In genomic region chr10:27540672-27541071, GRCh38 we compare ENCODE assay signal across 23 cellular contexts. TPM values are rescaled to one million over a fixed set of nuclear protein-coding genes. Genes with fewer than 3 reads are reported as not detected.
DNase-seq lines count a peak whose midpoint lies in the region; ATAC-seq and TF ChIP-seq lines count a peak whose summit lies in the region.
"Had no signal": no experiment of that assay in that cellular context is flagged by ENCODE, and none has a peak within 500 bp of the region (broad histone marks: within the 10 kb centered on the region; RNA-seq: fewer than 3 reads in every experiment).

No MANE protein-coding gene starts in this region.

- H3K9me3 Mint-ChIP-seq in CD8-positive, alpha-beta memory T cell = no peaks in the 10 kb centered on the region
- no peaks in the 10 kb centered on the region for H3K9me3 Mint-ChIP-seq in naive thymus-derived CD8-positive, alpha-beta T cell
- H3K9me3 Mint-ChIP-seq in activated naive CD8-positive, alpha-beta T cell treated with anti-CD3 and anti-CD28 coated beads, Interleukin-2, amount 50 U/mL, for 24 hours = no peaks in the 10 kb centered on the region
- H3K9me3 Mint-ChIP-seq in Caco-2 (ENCODE audit: unreplicated experiment) = no peaks in the 10 kb centered on the region
- H3K9me3 Mint-ChIP-seq: HFFc6 had no signal

- H3K36me3 Mint-ChIP-seq in CD8-positive, alpha-beta memory T cell = peaks cover 8 to 47% (median 10%) of the 10 kb centered on the region in 3 donors
- H3K36me3 Mint-ChIP-seq in T-helper 17 cell (ENCODE audit: low read depth) (no peaks in the 10 kb centered on the region), Caco-2 (ENCODE audit: insufficient read depth, unreplicated experiment) (peaks cover 38% of the 10 kb centered on the region)
- peaks cover 0 to 39% (median 14%) of the 10 kb centered on the region in 3 donors for H3K36me3 Mint-ChIP-seq in naive thymus-derived CD8-positive, alpha-beta T cell
- H3K36me3 Mint-ChIP-seq in activated naive CD8-positive, alpha-beta T cell treated with anti-CD3 and anti-CD28 coated beads, Interleukin-2, amount 50 U/mL, for 24 hours (ENCODE audit: low read depth) = peaks cover 28% of the 10 kb centered on the region

- TF ChIP-seq POLR2A in esophagus squamous epithelium (IDR thresholded peaks at IDR 0.05) = no peak

- H3K36me3 ChIP-seq in CD8-positive, alpha-beta memory T cell (ENCODE audit: insufficient read depth, low read length) = peaks cover 6% of the 10 kb centered on the region
- H3K36me3 ChIP-seq in esophagus squamous epithelium (peaks cover 0 to 73% (median 6%) of the 10 kb centered on the region in 3 donors), Caco-2 (ENCODE audit: control insufficient read depth, insufficient read depth, low read length) (peaks cover 3% of the 10 kb centered on the region; the same call in 1 of the 2 replicates)

- H3K4me1 ChIP-seq in CD8-positive, alpha-beta memory T cell (ENCODE audit: insufficient read depth, low read length) = peaks cover 14% of the 10 kb centered on the region
- H3K4me1 ChIP-seq in esophagus squamous epithelium (peaks cover 0 to 17% (median 0%) of the 10 kb centered on the region in 3 donors), Caco-2 (peaks cover 6% of the 10 kb centered on the region)

- TF ChIP-seq CTCF in epithelial cell of esophagus (IDR thresholded peaks at IDR 0.05; ENCODE audit: insufficient read depth, low read depth, low read length, missing control alignments) (no peak), esophagus squamous epithelium (IDR thresholded peaks at IDR 0.05) (no peak), Caco-2 (IDR thresholded peaks at IDR 0.05; ENCODE audit: insufficient read depth in 1 of 2, low read depth in 1 of 2, low read length in 1 of 2, severe bottlenecking in 1 of 2, unreplicated experiment in 1 of 2) (no peak)

- peak overlapping the region in 1 of 7 donors; percentile 78 for H3K4me3 Mint-ChIP-seq in CD8-positive, alpha-beta memory T cell
- H3K4me3 Mint-ChIP-seq in T-helper 17 cell = no peak overlapping the region
- no peak overlapping the region for H3K4me3 Mint-ChIP-seq in naive thymus-derived CD8-positive, alpha-beta T cell
- no peak overlapping the region for H3K4me3 Mint-ChIP-seq in activated naive CD8-positive, alpha-beta T cell treated with anti-CD3 and anti-CD28 coated beads, Interleukin-2, amount 50 U/mL, for 24 hours
- no peak overlapping the region for H3K4me3 Mint-ChIP-seq in Caco-2 (ENCODE audit: unreplicated experiment)
- H3K4me3 Mint-ChIP-seq: HFFc6 had no signal

- H3K27me3 Mint-ChIP-seq in CD8-positive, alpha-beta memory T cell = no peaks in the 10 kb centered on the region
- H3K27me3 Mint-ChIP-seq in T-helper 17 cell = no peaks in the 10 kb centered on the region
- H3K27me3 Mint-ChIP-seq in naive thymus-derived CD8-positive, alpha-beta T cell = no peaks in the 10 kb centered on the region
- no peaks in the 10 kb centered on the region for H3K27me3 Mint-ChIP-seq in activated naive CD8-positive, alpha-beta T cell treated with anti-CD3 and anti-CD28 coated beads, Interleukin-2, amount 50 U/mL, for 24 hours
- H3K27me3 Mint-ChIP-seq in Caco-2 (ENCODE audit: insufficient read depth, unreplicated experiment) = no peaks in the 10 kb centered on the region

- POLR2A ChIA-PET in CD8-positive, alpha-beta memory T cell (lab: Charles Lee) = interaction anchor here (0.5 kb wide), 1 partner anchor 9 kb away, joined by 3 read pairs; no protein-coding TSS in a partner anchor
- POLR2A ChIA-PET in naive thymus-derived CD8-positive, alpha-beta T cell (lab: Charles Lee) = interaction anchor here (1.8 kb wide), 1 partner anchor 37 kb away, joined by 5 read pairs; the partner anchor contains the start of gene RAB18
- POLR2A ChIA-PET in Caco-2 (lab: Charles Lee) = no interaction called here

- no peaks in the 10 kb centered on the region for H3K27me3 ChIP-seq in CD8-positive, alpha-beta memory T cell (ENCODE audit: insufficient read depth, low read length, poor library complexity, severe bottlenecking)
- H3K27me3 ChIP-seq in esophagus squamous epithelium (no peaks in the 10 kb centered on the region), Caco-2 (replicated peaks; ENCODE audit: control insufficient read depth, insufficient read depth, low read length) (no peaks in the 10 kb centered on the region)

- 40 to 84% methylated on average over 1 of the region's 1 CpG for WGBS in esophagus squamous epithelium, 2 donors

- ATAC-seq in T-helper 17 cell = no peak
- ATAC-seq in naive thymus-derived CD8-positive, alpha-beta T cell = no peak
- ATAC-seq in activated naive CD8-positive, alpha-beta T cell treated with anti-CD3 and anti-CD28 coated beads, Interleukin-2, amount 50 U/mL, for 24 hours = no peak
- ATAC-seq: HepG2 had no signal

- no peak overlapping the region for H3K4me3 ChIP-seq in CD8-positive, alpha-beta memory T cell (ENCODE audit: low read length)
- H3K4me3 ChIP-seq in epithelial cell of esophagus (ENCODE audit: low read length) = no peak overlapping the region
- no peak overlapping the region for H3K4me3 ChIP-seq in esophagus squamous epithelium
- no peak overlapping the region for H3K4me3 ChIP-seq in Caco-2 (ENCODE audit: low read depth, low read length)

- intact Hi-C loops in esophagus squamous epithelium (cut with DNase I) = no loop called here
- intact Hi-C loops in Caco-2 (cut with micrococcal nuclease; ENCODE audit: unreplicated experiment) = loop anchor here (2.0 to 5.0 kb wide), 2 partner anchors 36 to 93 kb away; partner anchors contain the start of gene RAB18

- no peak for DNase-seq in CD8-positive, alpha-beta memory T cell
- DNase-seq in T-helper 17 cell (no peak), epithelial cell of esophagus (ENCODE audit: low read depth) (peak; percentile 68), NOMO-1 treated with dmso at 0.1 percent for 144 hours (lab: John Stamatoyannopoulos, UW; ENCODE audit: unreplicated experiment) (no peak), esophagus squamous epithelium (lab: John Stamatoyannopoulos, UW) (no peak), Caco-2 (no peak)
- no peak for DNase-seq in naive thymus-derived CD8-positive, alpha-beta T cell
- DNase-seq in activated naive CD8-positive, alpha-beta T cell treated with anti-CD3 and anti-CD28 coated beads, Interleukin-2, amount 50 U/mL, for 24 hours = no peak
- DNase-seq: ACHN, C1 segment of cervical spinal cord, COR-L47, GDM1, H7, HFFc6, KBM-7, NCI-H1105 treated with DMSO at 0.1 percent for 48 hours, NCI-H187 treated with DMSO at 0.1 percent for 48 hours, NCI-H2227 treated with DMSO at 0.1 percent for 48 hours, NCI-H510A treated with DMSO at 0.1 percent for 48 hours, NCI-H82, SHP77, SK-N-SH had no signal

- H3K27ac ChIP-seq in CD8-positive, alpha-beta memory T cell (ENCODE audit: low read depth, low read length) = no peak overlapping the region
- H3K27ac ChIP-seq in esophagus squamous epithelium = no peak overlapping the region

- no TSS peak for BruUV-seq in Caco-2 (replicated peaks; lab: Mats Ljungman, UMichigan)

- peak overlapping the region in 7 of 8 donors; percentile 44 to 98 (median 88) for H3K27ac Mint-ChIP-seq in CD8-positive, alpha-beta memory T cell
- peak overlapping the region; percentile 82 for H3K27ac Mint-ChIP-seq in T-helper 17 cell
- H3K27ac Mint-ChIP-seq in naive thymus-derived CD8-positive, alpha-beta T cell = peak overlapping the region in 9 of 10 donors; percentile 4 to 94 (median 70)
- H3K27ac Mint-ChIP-seq in activated naive CD8-positive, alpha-beta T cell treated with anti-CD3 and anti-CD28 coated beads, Interleukin-2, amount 50 U/mL, for 24 hours = no peak overlapping the region
- H3K27ac Mint-ChIP-seq in Caco-2 (ENCODE audit: unreplicated experiment) = no peak overlapping the region
- H3K27ac Mint-ChIP-seq: HFFc6 had no signal

- CTCF ChIA-PET in CD8-positive, alpha-beta memory T cell (lab: Charles Lee) = interaction anchor here (0.8 kb wide), 1 partner anchor 26 kb away, joined by 3 read pairs; no protein-coding TSS in a partner anchor
- CTCF ChIA-PET in Caco-2 (lab: Charles Lee) = no interaction called here

- H3K4me1 Mint-ChIP-seq in CD8-positive, alpha-beta memory T cell = peaks cover 51 to 65% (median 60%) of the 10 kb centered on the region in 3 donors
- H3K4me1 Mint-ChIP-seq in T-helper 17 cell (peaks cover 40% of the 10 kb centered on the region), Caco-2 (ENCODE audit: low read depth, unreplicated experiment) (peaks cover 21% of the 10 kb centered on the region)
- peaks cover 12 to 30% (median 27%) of the 10 kb centered on the region in 4 donors for H3K4me1 Mint-ChIP-seq in naive thymus-derived CD8-positive, alpha-beta T cell
- H3K4me1 Mint-ChIP-seq in activated naive CD8-positive, alpha-beta T cell treated with anti-CD3 and anti-CD28 coated beads, Interleukin-2, amount 50 U/mL, for 24 hours = peaks cover 28% of the 10 kb centered on the region

- H3K9me3 ChIP-seq in CD8-positive, alpha-beta memory T cell (ENCODE audit: low read length) = no peaks in the 10 kb centered on the region
- no peaks in the 10 kb centered on the region for H3K9me3 ChIP-seq in T-helper 17 cell (ENCODE audit: control insufficient read depth, low read length, poor library complexity, severe bottlenecking)
- no peaks in the 10 kb centered on the region for H3K9me3 ChIP-seq in esophagus squamous epithelium
- H3K9me3 ChIP-seq in Caco-2 = no peaks in the 10 kb centered on the region
- H3K9me3 ChIP-seq: SK-N-SH had no signal

RNA-seq across cellular contexts. Expression of gene RAB18, which starts 36.6 kb away (rescaled TPM):
- 10 to 100 TPM; 68.2 to 71.1 TPM for total RNA-seq in CD8-positive, alpha-beta memory T cell
- polyA plus RNA-seq in CD8-positive, alpha-beta memory T cell = 123 TPM
- total RNA-seq in T-helper 17 cell = 100 to 1,000 TPM; 101 to 112 TPM
- total RNA-seq in naive thymus-derived CD8-positive, alpha-beta T cell = 10 to 100 TPM; 79.8 to 83.2 TPM
- 10 to 100 TPM; 65.4 to 82.4 (median 76.3) TPM for polyA plus RNA-seq in naive thymus-derived CD8-positive, alpha-beta T cell
- 10 to 100 TPM; 40.4 to 72.6 (median 56.9) TPM for total RNA-seq in esophagus squamous epithelium
- total RNA-seq in Caco-2 (2022) = 154 and 164 TPM in 2 replicates

Comparison
In these comparisons a context has a peak if more than half of its experiments do, and no peak if none do; other contexts are left out.
1. H3K27ac Mint-ChIP-seq: peak in CD8-positive, alpha-beta memory T cell (7 of 8), T-helper 17 cell (single experiment) and naive thymus-derived CD8-positive, alpha-beta T cell (9 of 10); none in activated naive CD8-positive, alpha-beta T cell treated with anti-CD3 and anti-CD28 coated beads, Interleukin-2, amount 50 U/mL, for 24 hours (single experiment) and Caco-2 (single experiment).